ENCODE assay signal across 1 cellular context in the genomic region with DNA sequence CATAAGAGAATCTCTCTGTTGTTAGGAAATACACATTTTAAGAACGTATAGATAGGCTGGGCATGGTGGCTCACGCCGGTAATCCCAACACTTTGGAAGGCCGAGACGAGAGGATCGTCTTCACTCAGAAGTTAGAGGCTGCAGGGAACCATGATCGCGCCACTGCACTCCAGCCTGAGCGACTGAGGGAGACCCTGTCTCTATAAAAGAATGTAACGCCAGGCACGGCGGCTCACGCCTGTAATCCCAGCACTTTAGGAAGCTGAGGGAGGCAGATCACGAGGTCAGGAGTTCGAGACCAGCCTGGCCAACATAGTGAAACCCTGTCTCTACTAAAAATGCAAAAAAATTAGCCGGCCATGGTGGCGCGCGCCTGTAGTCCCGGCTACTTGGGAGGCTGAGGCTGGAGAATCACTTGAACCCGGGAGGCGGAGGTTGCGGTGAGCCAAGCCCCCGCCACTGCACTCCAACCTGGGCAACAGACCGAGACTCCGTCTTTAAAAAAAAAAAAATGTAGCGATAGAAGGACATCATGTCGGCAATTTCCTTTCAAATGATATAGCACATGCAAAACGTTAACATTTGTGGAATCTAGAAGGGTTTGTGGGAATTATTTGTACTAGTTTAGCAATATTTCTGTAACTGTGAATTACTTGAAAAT.
TF ChIP-seq lines count a peak whose summit lies in the region.

No MANE protein-coding gene starts in this region.

TF ChIP-seq in GM23338, 12 proteins besides CTCF, POLR2A, EP300 and RAD21 (continued from another document):
- TF ChIP-seq, protein P1, sequence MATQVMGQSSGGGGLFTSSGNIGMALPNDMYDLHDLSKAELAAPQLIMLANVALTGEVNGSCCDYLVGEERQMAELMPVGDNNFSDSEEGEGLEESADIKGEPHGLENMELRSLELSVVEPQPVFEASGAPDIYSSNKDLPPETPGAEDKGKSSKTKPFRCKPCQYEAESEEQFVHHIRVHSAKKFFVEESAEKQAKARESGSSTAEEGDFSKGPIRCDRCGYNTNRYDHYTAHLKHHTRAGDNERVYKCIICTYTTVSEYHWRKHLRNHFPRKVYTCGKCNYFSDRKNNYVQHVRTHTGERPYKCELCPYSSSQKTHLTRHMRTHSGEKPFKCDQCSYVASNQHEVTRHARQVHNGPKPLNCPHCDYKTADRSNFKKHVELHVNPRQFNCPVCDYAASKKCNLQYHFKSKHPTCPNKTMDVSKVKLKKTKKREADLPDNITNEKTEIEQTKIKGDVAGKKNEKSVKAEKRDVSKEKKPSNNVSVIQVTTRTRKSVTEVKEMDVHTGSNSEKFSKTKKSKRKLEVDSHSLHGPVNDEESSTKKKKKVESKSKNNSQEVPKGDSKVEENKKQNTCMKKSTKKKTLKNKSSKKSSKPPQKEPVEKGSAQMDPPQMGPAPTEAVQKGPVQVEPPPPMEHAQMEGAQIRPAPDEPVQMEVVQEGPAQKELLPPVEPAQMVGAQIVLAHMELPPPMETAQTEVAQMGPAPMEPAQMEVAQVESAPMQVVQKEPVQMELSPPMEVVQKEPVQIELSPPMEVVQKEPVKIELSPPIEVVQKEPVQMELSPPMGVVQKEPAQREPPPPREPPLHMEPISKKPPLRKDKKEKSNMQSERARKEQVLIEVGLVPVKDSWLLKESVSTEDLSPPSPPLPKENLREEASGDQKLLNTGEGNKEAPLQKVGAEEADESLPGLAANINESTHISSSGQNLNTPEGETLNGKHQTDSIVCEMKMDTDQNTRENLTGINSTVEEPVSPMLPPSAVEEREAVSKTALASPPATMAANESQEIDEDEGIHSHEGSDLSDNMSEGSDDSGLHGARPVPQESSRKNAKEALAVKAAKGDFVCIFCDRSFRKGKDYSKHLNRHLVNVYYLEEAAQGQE (IDR thresholded peaks at IDR 0.05; ENCODE audit: unreplicated experiment), result no peak
- no peak for TF ChIP-seq POLR2AphosphoS5 (IDR thresholded peaks at IDR 0.05; ENCODE audit: low read depth)
- no peak for TF ChIP-seq STAT1 (IDR thresholded peaks at IDR 0.05; ENCODE audit: unreplicated experiment)
- TF ChIP-seq ZNF114 (CRISPR knock-in tag; IDR thresholded peaks at IDR 0.05), result no peak
- TF ChIP-seq, protein P2, sequence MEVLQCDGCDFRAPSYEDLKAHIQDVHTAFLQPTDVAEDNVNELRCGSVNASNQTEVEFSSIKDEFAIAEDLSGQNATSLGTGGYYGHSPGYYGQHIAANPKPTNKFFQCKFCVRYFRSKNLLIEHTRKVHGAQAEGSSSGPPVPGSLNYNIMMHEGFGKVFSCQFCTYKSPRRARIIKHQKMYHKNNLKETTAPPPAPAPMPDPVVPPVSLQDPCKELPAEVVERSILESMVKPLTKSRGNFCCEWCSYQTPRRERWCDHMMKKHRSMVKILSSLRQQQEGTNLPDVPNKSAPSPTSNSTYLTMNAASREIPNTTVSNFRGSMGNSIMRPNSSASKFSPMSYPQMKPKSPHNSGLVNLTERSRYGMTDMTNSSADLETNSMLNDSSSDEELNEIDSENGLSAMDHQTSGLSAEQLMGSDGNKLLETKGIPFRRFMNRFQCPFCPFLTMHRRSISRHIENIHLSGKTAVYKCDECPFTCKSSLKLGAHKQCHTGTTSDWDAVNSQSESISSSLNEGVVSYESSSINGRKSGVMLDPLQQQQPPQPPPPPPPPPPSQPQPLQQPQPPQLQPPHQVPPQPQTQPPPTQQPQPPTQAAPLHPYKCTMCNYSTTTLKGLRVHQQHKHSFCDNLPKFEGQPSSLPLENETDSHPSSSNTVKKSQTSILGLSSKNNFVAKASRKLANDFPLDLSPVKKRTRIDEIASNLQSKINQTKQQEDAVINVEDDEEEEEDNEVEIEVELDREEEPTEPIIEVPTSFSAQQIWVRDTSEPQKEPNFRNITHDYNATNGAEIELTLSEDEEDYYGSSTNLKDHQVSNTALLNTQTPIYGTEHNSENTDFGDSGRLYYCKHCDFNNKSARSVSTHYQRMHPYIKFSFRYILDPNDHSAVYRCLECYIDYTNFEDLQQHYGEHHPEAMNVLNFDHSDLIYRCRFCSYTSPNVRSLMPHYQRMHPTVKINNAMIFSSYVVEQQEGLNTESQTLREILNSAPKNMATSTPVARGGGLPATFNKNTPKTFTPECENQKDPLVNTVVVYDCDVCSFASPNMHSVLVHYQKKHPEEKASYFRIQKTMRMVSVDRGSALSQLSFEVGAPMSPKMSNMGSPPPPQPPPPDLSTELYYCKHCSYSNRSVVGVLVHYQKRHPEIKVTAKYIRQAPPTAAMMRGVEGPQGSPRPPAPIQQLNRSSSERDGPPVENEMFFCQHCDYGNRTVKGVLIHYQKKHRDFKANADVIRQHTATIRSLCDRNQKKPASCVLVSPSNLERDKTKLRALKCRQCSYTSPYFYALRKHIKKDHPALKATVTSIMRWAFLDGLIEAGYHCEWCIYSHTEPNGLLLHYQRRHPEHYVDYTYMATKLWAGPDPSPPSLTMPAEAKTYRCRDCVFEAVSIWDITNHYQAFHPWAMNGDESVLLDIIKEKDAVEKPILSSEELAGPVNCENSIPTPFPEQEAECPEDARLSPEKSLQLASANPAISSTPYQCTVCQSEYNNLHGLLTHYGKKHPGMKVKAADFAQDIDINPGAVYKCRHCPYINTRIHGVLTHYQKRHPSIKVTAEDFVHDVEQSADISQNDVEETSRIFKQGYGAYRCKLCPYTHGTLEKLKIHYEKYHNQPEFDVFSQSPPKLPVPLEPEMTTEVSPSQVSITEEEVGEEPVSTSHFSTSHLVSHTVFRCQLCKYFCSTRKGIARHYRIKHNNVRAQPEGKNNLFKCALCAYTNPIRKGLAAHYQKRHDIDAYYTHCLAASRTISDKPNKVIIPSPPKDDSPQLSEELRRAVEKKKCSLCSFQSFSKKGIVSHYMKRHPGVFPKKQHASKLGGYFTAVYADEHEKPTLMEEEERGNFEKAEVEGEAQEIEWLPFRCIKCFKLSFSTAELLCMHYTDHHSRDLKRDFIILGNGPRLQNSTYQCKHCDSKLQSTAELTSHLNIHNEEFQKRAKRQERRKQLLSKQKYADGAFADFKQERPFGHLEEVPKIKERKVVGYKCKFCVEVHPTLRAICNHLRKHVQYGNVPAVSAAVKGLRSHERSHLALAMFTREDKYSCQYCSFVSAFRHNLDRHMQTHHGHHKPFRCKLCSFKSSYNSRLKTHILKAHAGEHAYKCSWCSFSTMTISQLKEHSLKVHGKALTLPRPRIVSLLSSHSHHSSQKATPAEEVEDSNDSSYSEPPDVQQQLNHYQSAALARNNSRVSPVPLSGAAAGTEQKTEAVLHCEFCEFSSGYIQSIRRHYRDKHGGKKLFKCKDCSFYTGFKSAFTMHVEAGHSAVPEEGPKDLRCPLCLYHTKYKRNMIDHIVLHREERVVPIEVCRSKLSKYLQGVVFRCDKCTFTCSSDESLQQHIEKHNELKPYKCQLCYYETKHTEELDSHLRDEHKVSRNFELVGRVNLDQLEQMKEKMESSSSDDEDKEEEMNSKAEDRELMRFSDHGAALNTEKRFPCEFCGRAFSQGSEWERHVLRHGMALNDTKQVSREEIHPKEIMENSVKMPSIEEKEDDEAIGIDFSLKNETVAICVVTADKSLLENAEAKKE (CRISPR knock-in tag; IDR thresholded peaks at IDR 0.05), result no peak
- TF ChIP-seq EZH2phosphoT487 (IDR thresholded peaks at IDR 0.05; ENCODE audit: unreplicated experiment), result no peak
- TF ChIP-seq CREB1 (CRISPR knock-in tag; IDR thresholded peaks at IDR 0.05; ENCODE audit: low read depth), result no peak
